In genomic region chr1:146387750-146388469, GRCh38 we compare ENCODE assay signal across 8 cellular contexts.
DNase-seq lines count a peak whose midpoint lies in the region; ATAC-seq and TF ChIP-seq lines count a peak whose summit lies in the region.
"Not testable (repeated sequence)": the region's sequence is repeated elsewhere in the genome, so short reads cannot be mapped to it uniquely, and the experiment has no call there.

No MANE protein-coding gene starts in this region.

- H3K27me3 ChIP-seq in BLaER1 treated with 17β-estradiol and CSF1 and Interleukin-3, amounts not matched to agents 10 nM and 100 nM; MG63; SJCRH30; lower lobe of right lung (ENCODE audit: low read depth): not testable (repeated sequence)

- H4K20me1 ChIP-seq in BLaER1 treated with 17β-estradiol and CSF1 and Interleukin-3, amounts not matched to agents 10 nM and 100 nM, result not testable (repeated sequence)

- not testable (repeated sequence) for H3K4me1 Mint-ChIP-seq in activated T-helper 2 cell treated with anti-CD3 and anti-CD28 coated beads, Interferon-gamma antibody, Interleukin-2, Interleukin-4, amounts not matched to agents 10 μg/mL and 5 μg/mL and 100 μg/mL, durations not matched to agents 14 hours and 24 hours and 36 hours (ENCODE audit: low read depth); effector memory CD8-positive, alpha-beta T cell (ENCODE audit: low read depth in 2 of 2)

- peak overlapping the region; percentile 66 to 85 (median 77) for H3K4me2 ChIP-seq in BLaER1 treated with 17β-estradiol and CSF1 and Interleukin-3, amounts not matched to agents 10 nM and 100 nM

- H3K9me3 Mint-ChIP-seq in activated T-helper 2 cell treated with anti-CD3 and anti-CD28 coated beads, Interferon-gamma antibody, Interleukin-2, Interleukin-4, amounts not matched to agents 10 μg/mL and 5 μg/mL and 100 μg/mL, durations not matched to agents 14 hours and 24 hours and 36 hours; effector memory CD8-positive, alpha-beta T cell: not testable (repeated sequence)

- H3K4me3 Mint-ChIP-seq in activated T-helper 2 cell treated with anti-CD3 and anti-CD28 coated beads, Interferon-gamma antibody, Interleukin-2, Interleukin-4, amounts not matched to agents 10 μg/mL and 5 μg/mL and 100 μg/mL, durations not matched to agents 14 hours and 24 hours and 36 hours (ENCODE audit: low read depth), result peak overlapping the region; percentile 86
- peak overlapping the region; percentile 88 to 89 for H3K4me3 Mint-ChIP-seq in effector memory CD8-positive, alpha-beta T cell

- H3K27me3 Mint-ChIP-seq in activated T-helper 2 cell treated with anti-CD3 and anti-CD28 coated beads, Interferon-gamma antibody, Interleukin-2, Interleukin-4, amounts not matched to agents 10 μg/mL and 5 μg/mL and 100 μg/mL, durations not matched to agents 14 hours and 24 hours and 36 hours (ENCODE audit: low read depth); effector memory CD8-positive, alpha-beta T cell: not testable (repeated sequence)

- H3K4me1 ChIP-seq in BLaER1 treated with 17β-estradiol and CSF1 and Interleukin-3, amounts not matched to agents 10 nM and 100 nM, result peaks cover 10 to 17% (median 16%) of the 10 kb centered on the region in 10 experiments
- not testable (repeated sequence) for H3K4me1 ChIP-seq in SJCRH30, lower lobe of right lung

- H3K4me3 ChIP-seq in BLaER1 treated with 17β-estradiol and CSF1 and Interleukin-3, amounts not matched to agents 10 nM and 100 nM, result peak overlapping the region; percentile 22 to 63 (median 46); a peak in 16 of 20 replicates
- H3K4me3 ChIP-seq in MG63, lower lobe of right lung: not testable (repeated sequence)
- H3K4me3 ChIP-seq in SJCRH30, result peak overlapping the region; percentile 22; the same call in 1 of the 2 replicates

- not testable (repeated sequence) for H3K36me3 ChIP-seq in BLaER1 treated with 17β-estradiol and CSF1 and Interleukin-3, amounts not matched to agents 10 nM and 100 nM; MG63; SJCRH30; lower lobe of right lung

- DNase-seq in MG63, result peak; percentile 19
- DNase-seq in SJCRH30, result peak; percentile 30 to 40
- DNase-seq in activated T-helper 2 cell treated with anti-CD3 and anti-CD28 coated beads, Interferon-gamma antibody, Interleukin-2, Interleukin-4, amounts not matched to agents 10 μg/mL and 5 μg/mL and 100 μg/mL, durations not matched to agents 14 hours and 24 hours and 36 hours (ENCODE audit: low spot score); effector memory CD8-positive, alpha-beta T cell; lower lobe of right lung: not testable (repeated sequence)
- DNase-seq in stimulated activated CD4-positive, alpha-beta T cell treated with anti-CD3 and anti-CD28 coated beads, Interleukin-15, amount 100 ng/mL, for 24 hours, result peak; percentile 45

- ATAC-seq in GM19463 (IDR thresholded peaks at IDR 0.05; ENCODE audit: unreplicated experiment) (peak; percentile 29), lower lobe of right lung (peak in 1 of 2 donors; percentile 40)
- not testable (repeated sequence) for ATAC-seq in effector memory CD8-positive, alpha-beta T cell (replicated peaks)

- peak overlapping the region; percentile 34 to 85 (median 83); a peak in 21 of 22 replicates for H3K9ac ChIP-seq in BLaER1 treated with 17β-estradiol and CSF1 and Interleukin-3, amounts not matched to agents 10 nM and 100 nM

- H3K9me3 ChIP-seq in BLaER1 treated with 17β-estradiol and CSF1 and Interleukin-3, amounts not matched to agents 10 nM and 100 nM (replicated peaks in 1 of 11); MG63; SJCRH30 (replicated peaks); lower lobe of right lung: not testable (repeated sequence)

- intact Hi-C loops in activated T-helper 2 cell treated with anti-CD3 and anti-CD28 coated beads, Interferon-gamma antibody, Interleukin-2, Interleukin-4, amounts not matched to agents 10 μg/mL and 5 μg/mL and 100 μg/mL, durations not matched to agents 14 hours and 24 hours and 36 hours (cut with micrococcal nuclease); lower lobe of right lung (cut with DNase I): not testable (repeated sequence)

- H3K27ac ChIP-seq in BLaER1 treated with 17β-estradiol and CSF1 and Interleukin-3, amounts not matched to agents 10 nM and 100 nM, result peak overlapping the region in 10 of 11 experiments; percentile 84 to 89 (median 86); a peak in 20 of 22 replicates
- H3K27ac ChIP-seq in SJCRH30, result not testable (repeated sequence)
- H3K27ac ChIP-seq in lower lobe of right lung, result peak overlapping the region; percentile 46

- TF ChIP-seq CTCF in lower lobe of right lung (IDR thresholded peaks at IDR 0.05), result not testable (repeated sequence)

- H3K27ac Mint-ChIP-seq in activated T-helper 2 cell treated with anti-CD3 and anti-CD28 coated beads, Interferon-gamma antibody, Interleukin-2, Interleukin-4, amounts not matched to agents 10 μg/mL and 5 μg/mL and 100 μg/mL, durations not matched to agents 14 hours and 24 hours and 36 hours, result peak overlapping the region; percentile 99
- peak overlapping the region; percentile 100 for H3K27ac Mint-ChIP-seq in effector memory CD8-positive, alpha-beta T cell

- H3K36me3 Mint-ChIP-seq in activated T-helper 2 cell treated with anti-CD3 and anti-CD28 coated beads, Interferon-gamma antibody, Interleukin-2, Interleukin-4, amounts not matched to agents 10 μg/mL and 5 μg/mL and 100 μg/mL, durations not matched to agents 14 hours and 24 hours and 36 hours (ENCODE audit: low read depth); effector memory CD8-positive, alpha-beta T cell (ENCODE audit: insufficient read depth): not testable (repeated sequence)
